23 cellular contexts compared by ENCODE assay signal in genomic region chr17:35496470-35497290, GRCh38. TPM values are rescaled to one million over a fixed set of nuclear protein-coding genes. Genes with fewer than 3 reads are reported as not detected.
DNase-seq lines count a peak whose midpoint lies in the region; ATAC-seq and TF ChIP-seq lines count a peak whose summit lies in the region.
"Had no signal": no experiment of that assay in that cellular context is flagged by ENCODE, and none has a peak within 500 bp of the region (broad histone marks: within the 10 kb centered on the region; RNA-seq: fewer than 3 reads in every experiment).

No MANE protein-coding gene starts in this region.

- peaks cover 72% of the 10 kb centered on the region for H3K4me1 Mint-ChIP-seq in CD4-positive, alpha-beta T cell (ENCODE audit: low read depth)
- H3K4me1 Mint-ChIP-seq in activated naive CD8-positive, alpha-beta T cell treated with anti-CD3 and anti-CD28 coated beads, Interleukin-2, amount 10 ng/mL, durations not matched to agents 7 days and 5 days, result peaks cover 58% of the 10 kb centered on the region
- H3K4me1 Mint-ChIP-seq in naive thymus-derived CD4-positive, alpha-beta T cell, result peaks cover 36 to 88% (median 76%) of the 10 kb centered on the region in 7 donors
- H3K4me1 Mint-ChIP-seq: brain had no signal

- no peak overlapping the region for H3K27ac ChIP-seq in CD4-positive, alpha-beta T cell (ENCODE audit: low read depth, low read length)
- no peak overlapping the region for H3K27ac ChIP-seq in naive thymus-derived CD4-positive, alpha-beta T cell (ENCODE audit: low read depth, low read length)
- H3K27ac ChIP-seq in esophagus squamous epithelium, result no peak overlapping the region
- H3K27ac ChIP-seq: colonic mucosa, left ventricle myocardium inferior, skin epidermis had no signal

- peaks cover 66% of the 10 kb centered on the region for H3K36me3 Mint-ChIP-seq in CD4-positive, alpha-beta T cell (ENCODE audit: low read depth)
- H3K36me3 Mint-ChIP-seq in activated naive CD8-positive, alpha-beta T cell treated with anti-CD3 and anti-CD28 coated beads, Interleukin-2, amount 10 ng/mL, durations not matched to agents 7 days and 5 days, result peaks cover 35% of the 10 kb centered on the region
- H3K36me3 Mint-ChIP-seq in naive thymus-derived CD4-positive, alpha-beta T cell, result peaks cover 9 to 39% (median 33%) of the 10 kb centered on the region in 5 donors
- H3K36me3 Mint-ChIP-seq: brain had no signal

- CTCF ChIA-PET in CD4-positive, alpha-beta T cell (lab: Charles Lee), result interaction anchor here (0.7 kb wide), 1 partner anchor 9 kb away, joined by 3 read pairs; no protein-coding TSS in a partner anchor
- CTCF ChIA-PET in naive thymus-derived CD4-positive, alpha-beta T cell (lab: Charles Lee), result no interaction called here

- H3K36me3 ChIP-seq in ES-I3 (ENCODE audit: insufficient read depth, low read length), result no peaks in the 10 kb centered on the region
- H3K36me3 ChIP-seq in naive thymus-derived CD4-positive, alpha-beta T cell (ENCODE audit: control insufficient read depth in 2 of 3, insufficient read depth in 3 of 3, low read length in 3 of 3), result peaks cover 0 to 14% (median 6%) of the 10 kb centered on the region in 3 experiments
- H3K36me3 ChIP-seq in esophagus squamous epithelium, result no peaks in the 10 kb centered on the region
- H3K36me3 ChIP-seq: colonic mucosa, left ventricle myocardium inferior had no signal

- WGBS in esophagus squamous epithelium, 2 donors, result 33 to 49% methylated on average over 18 to 24 of the region's 29 CpGs

- H3K4me3 Mint-ChIP-seq in CD4-positive, alpha-beta T cell, result peak overlapping the region; percentile 72
- peak overlapping the region; percentile 49 for H3K4me3 Mint-ChIP-seq in activated naive CD8-positive, alpha-beta T cell treated with anti-CD3 and anti-CD28 coated beads, Interleukin-2, amount 10 ng/mL, durations not matched to agents 7 days and 5 days
- peak overlapping the region; percentile 48 to 92 (median 79) for H3K4me3 Mint-ChIP-seq in naive thymus-derived CD4-positive, alpha-beta T cell
- H3K4me3 Mint-ChIP-seq: brain had no signal

- no peak for TF ChIP-seq POLR2A in esophagus squamous epithelium (IDR thresholded peaks at IDR 0.05)

- no peak for DNase-seq in CD4-positive, alpha-beta T cell
- DNase-seq in activated naive CD8-positive, alpha-beta T cell treated with anti-CD3 and anti-CD28 coated beads, Interleukin-2, amount 10 ng/mL, durations not matched to agents 7 days and 5 days, result no peak
- peak in 1 of 9 donors; percentile 5 for DNase-seq in naive thymus-derived CD4-positive, alpha-beta T cell
- DNase-seq in glomerular visceral epithelial cell (ENCODE audit: extremely low spot score) (no peak), esophagus squamous epithelium (lab: John Stamatoyannopoulos, UW) (no peak)
- DNase-seq: activated CD8-positive, alpha-beta memory T cell treated with anti-CD3 and anti-CD28 coated beads, Interleukin-2, amount 50 U/mL, for 4 hours; activated naive CD4-positive, alpha-beta T cell treated with anti-CD3 and anti-CD28 coated beads, Interleukin-2, amount 50 U/mL, for 16 hours; colonic mucosa; DMS153; hypothalamus; Karpas-422; left ventricle myocardium inferior; NCI-H1048; NCI-H2081 treated with DMSO at 0.1 percent for 48 hours; NCI-H510A; stimulated activated CD4-positive, alpha-beta T cell treated with anti-CD3 and anti-CD28 coated beads, Interleukin-4, amount 100 ng/mL, for 4 hours; T1000 had no signal

- H3K9me3 ChIP-seq in CD4-positive, alpha-beta T cell (ENCODE audit: control insufficient read depth, low read length), result no peaks in the 10 kb centered on the region
- H3K9me3 ChIP-seq in ES-I3 (ENCODE audit: control insufficient read depth, insufficient read depth, low read length) (no peaks in the 10 kb centered on the region), esophagus squamous epithelium (no peaks in the 10 kb centered on the region)
- peaks cover 0 to 1% (median 0%) of the 10 kb centered on the region in 3 experiments for H3K9me3 ChIP-seq in naive thymus-derived CD4-positive, alpha-beta T cell (ENCODE audit: control insufficient read depth in 2 of 3, low read length in 3 of 3)
- H3K9me3 ChIP-seq: colonic mucosa, left ventricle myocardium inferior had no signal

- ATAC-seq in CD4-positive, alpha-beta T cell (ENCODE audit: poor library complexity), result no peak
- no peak for ATAC-seq in activated naive CD8-positive, alpha-beta T cell treated with anti-CD3 and anti-CD28 coated beads, Interleukin-2, amount 10 ng/mL, durations not matched to agents 7 days and 5 days (ENCODE audit: low read depth)
- ATAC-seq in naive thymus-derived CD4-positive, alpha-beta T cell, result no peak
- ATAC-seq in HG02759 (IDR thresholded peaks at IDR 0.05; ENCODE audit: unreplicated experiment), result no peak

- H3K4me1 ChIP-seq in ES-I3 (ENCODE audit: insufficient read depth, low read length), result peaks cover 13% of the 10 kb centered on the region
- H3K4me1 ChIP-seq in naive thymus-derived CD4-positive, alpha-beta T cell (ENCODE audit: control insufficient read depth in 2 of 2, insufficient read depth in 2 of 2, low read length in 2 of 2), result peaks cover 0 to 12% of the 10 kb centered on the region in 2 donors
- peaks cover 0 to 24% (median 0%) of the 10 kb centered on the region in 3 donors for H3K4me1 ChIP-seq in esophagus squamous epithelium
- H3K4me1 ChIP-seq: colonic mucosa had no signal

- no peak for TF ChIP-seq CTCF in CD4-positive, alpha-beta T cell (IDR thresholded peaks at IDR 0.05)
- TF ChIP-seq CTCF in esophagus squamous epithelium (IDR thresholded peaks at IDR 0.05), result no peak

- H3K27me3 Mint-ChIP-seq in CD4-positive, alpha-beta T cell, result no peaks in the 10 kb centered on the region
- H3K27me3 Mint-ChIP-seq in activated naive CD8-positive, alpha-beta T cell treated with anti-CD3 and anti-CD28 coated beads, Interleukin-2, amount 10 ng/mL, durations not matched to agents 7 days and 5 days, result no peaks in the 10 kb centered on the region
- H3K27me3 Mint-ChIP-seq in naive thymus-derived CD4-positive, alpha-beta T cell, result peaks cover 0 to 3% (median 0%) of the 10 kb centered on the region in 5 donors

- no peaks in the 10 kb centered on the region for H3K27me3 ChIP-seq in CD4-positive, alpha-beta T cell (ENCODE audit: control insufficient read depth, insufficient read depth, low read length)
- H3K27me3 ChIP-seq in naive thymus-derived CD4-positive, alpha-beta T cell (ENCODE audit: control insufficient read depth in 2 of 2, insufficient read depth in 2 of 2, low read length in 2 of 2), result no peaks in the 10 kb centered on the region
- H3K27me3 ChIP-seq in esophagus squamous epithelium, result peaks cover 0 to 99% (median 24%) of the 10 kb centered on the region in 4 donors

- H3K4me3 ChIP-seq in naive thymus-derived CD4-positive, alpha-beta T cell (ENCODE audit: low read length), result no peak overlapping the region
- peak overlapping the region in 1 of 4 donors; percentile 21 for H3K4me3 ChIP-seq in esophagus squamous epithelium
- H3K4me3 ChIP-seq: colonic mucosa, left ventricle myocardium inferior, skin epidermis had no signal

- intact Hi-C loops in CD4-positive, alpha-beta T cell (cut with DNase I, micrococcal nuclease), result no loop called here
- intact Hi-C loops in naive thymus-derived CD4-positive, alpha-beta T cell (cut with micrococcal nuclease), result loop anchor here in 1 of 2 donors (2.0 kb wide), 1 partner anchor 14 kb away; no protein-coding TSS in a partner anchor
- intact Hi-C loops in esophagus squamous epithelium (cut with DNase I), result no loop called here

- POLR2A ChIA-PET in CD4-positive, alpha-beta T cell (lab: Charles Lee), result interaction anchor here (1.0 kb wide), 1 partner anchor 29 kb away, joined by 3 read pairs; no protein-coding TSS in a partner anchor
- POLR2A ChIA-PET in activated naive CD8-positive, alpha-beta T cell treated with anti-CD3 and anti-CD28 coated beads, Interleukin-2, amount 10 ng/mL, durations not matched to agents 7 days and 5 days (lab: Charles Lee), result interaction anchor here (1.2 kb wide), 1 partner anchor 9 kb away, joined by 5 read pairs; no protein-coding TSS in a partner anchor
- POLR2A ChIA-PET in naive thymus-derived CD4-positive, alpha-beta T cell (lab: Charles Lee), result interaction anchor here (1.0 to 1.7 kb wide), 5 partner anchors 9 to 246 kb away, joined by 3 to 8 read pairs (median 5); partner anchors contain the start of gene SLFN13

- H3K27ac Mint-ChIP-seq in CD4-positive, alpha-beta T cell, result peak overlapping the region; percentile 9
- H3K27ac Mint-ChIP-seq in activated naive CD8-positive, alpha-beta T cell treated with anti-CD3 and anti-CD28 coated beads, Interleukin-2, amount 10 ng/mL, durations not matched to agents 7 days and 5 days, result no peak overlapping the region
- H3K27ac Mint-ChIP-seq in naive thymus-derived CD4-positive, alpha-beta T cell, result peak overlapping the region; percentile 51 to 84 (median 66)
- H3K27ac Mint-ChIP-seq: brain had no signal

- peak overlapping the region; percentile 44; the same call in 1 of the 2 replicates for H3K9ac ChIP-seq in ES-I3 (ENCODE audit: low read depth, low read length)

- peaks cover under 1% of the 10 kb centered on the region for H3K9me3 Mint-ChIP-seq in CD4-positive, alpha-beta T cell
- no peaks in the 10 kb centered on the region for H3K9me3 Mint-ChIP-seq in activated naive CD8-positive, alpha-beta T cell treated with anti-CD3 and anti-CD28 coated beads, Interleukin-2, amount 10 ng/mL, durations not matched to agents 7 days and 5 days
- H3K9me3 Mint-ChIP-seq in naive thymus-derived CD4-positive, alpha-beta T cell, result peaks cover 0 to 7% (median 2%) of the 10 kb centered on the region in 11 donors

RNA-seq across cellular contexts. Expression of gene SLFN12L, which starts 40.8 kb away (rescaled TPM):
- total RNA-seq in CD4-positive, alpha-beta T cell, result 10 to 100 TPM; 23.4 to 24.3 TPM
- 100 to 1,000 TPM; 133 to 139 TPM for total RNA-seq in activated naive CD8-positive, alpha-beta T cell treated with anti-CD3 and anti-CD28 coated beads, Interleukin-2, amount 10 ng/mL, durations not matched to agents 7 days and 5 days
- total RNA-seq in naive thymus-derived CD4-positive, alpha-beta T cell, result 100 to 1,000 TPM in 1 of 5 experiments, 10 to 100 TPM in 4; 41.7 to 111 (median 52.9) TPM
- 10 to 100 TPM; 12.0 to 13.6 TPM for polyA plus RNA-seq in naive thymus-derived CD4-positive, alpha-beta T cell
- 1 to 10 TPM in 3 of 4 donors, under 1 TPM in 1; 0.50 to 3.4 (median 1.2) TPM for total RNA-seq in esophagus squamous epithelium
- total RNA-seq: fibroblast of villous mesenchyme had no signal
- polyA plus RNA-seq: BJ had no signal

RNA-seq across cellular contexts. Expression of gene SLFN13, which starts 48.1 kb away (rescaled TPM):
- total RNA-seq in CD4-positive, alpha-beta T cell, result 1 to 10 TPM; 9.5 to 9.7 TPM
- 10 to 100 TPM; 76.8 to 77.5 TPM for total RNA-seq in activated naive CD8-positive, alpha-beta T cell treated with anti-CD3 and anti-CD28 coated beads, Interleukin-2, amount 10 ng/mL, durations not matched to agents 7 days and 5 days
- total RNA-seq in naive thymus-derived CD4-positive, alpha-beta T cell, result 10 to 100 TPM; 10.5 to 64.7 (median 21.0) TPM
- 1 to 10 TPM; 3.6 to 5.4 TPM for polyA plus RNA-seq in naive thymus-derived CD4-positive, alpha-beta T cell
- 1 to 10 TPM; 2.7 to 7.6 (median 5.8) TPM for total RNA-seq in esophagus squamous epithelium

Comparison
In these comparisons a context has a peak if more than half of its experiments do, and no peak if none do; other contexts are left out.
1. RNA of gene SLFN12L, which starts 40.8 kb away (total RNA-seq): 133 to 139 TPM in activated naive CD8-positive, alpha-beta T cell treated with anti-CD3 and anti-CD28 coated beads, Interleukin-2, amount 10 ng/mL, durations not matched to agents 7 days and 5 days, 41.7 to 111 TPM in naive thymus-derived CD4-positive, alpha-beta T cell and 23.4 to 24.3 TPM in CD4-positive, alpha-beta T cell; 0.50 to 3.4 TPM in esophagus squamous epithelium; every median in the first group is over 4 times any median in the second.
2. Peak in every context shown above with its lines, with median percentiles within 50 percentile points of each other: H3K4me3 Mint-ChIP-seq.